Comparison of ENCODE assay signal across 8 cellular contexts in genomic region chrX:47384502-47384901, GRCh38. TPM values are rescaled to one million over a fixed set of nuclear protein-coding genes. Genes with fewer than 3 reads are reported as not detected.
DNase-seq lines count a peak whose midpoint lies in the region; ATAC-seq and TF ChIP-seq lines count a peak whose summit lies in the region.

No MANE protein-coding gene starts in this region.

- H3K27me3 ChIP-seq in PC-9 (ENCODE audit: insufficient read depth, low read depth): no peaks in the 10 kb centered on the region
- H3K27me3 ChIP-seq in suprapubic skin: no peaks in the 10 kb centered on the region

- H2AFZ ChIP-seq in PC-9: no peak overlapping the region

- no peak for TF ChIP-seq POLR2A in suprapubic skin (IDR thresholded peaks at IDR 0.05)

- no peaks in the 10 kb centered on the region for H3F3A ChIP-seq in PC-9 (ENCODE audit: insufficient read depth, low read depth)

- H3K4me3 ChIP-seq in PC-9: no peak overlapping the region
- no peak overlapping the region for H3K4me3 ChIP-seq in suprapubic skin

- H3K4me2 ChIP-seq in PC-9: peak overlapping the region; percentile 28; the same call in 1 of the 2 replicates

- no peak overlapping the region for H3K27ac ChIP-seq in PC-9
- no peak overlapping the region for H3K27ac ChIP-seq in suprapubic skin

- TF ChIP-seq CTCF in PC-9 (conservative IDR thresholded peaks at IDR 0.05) (peak; percentile 68), neural crest cell (conservative IDR thresholded peaks at IDR 0.05) (peak; percentile 83), suprapubic skin (IDR thresholded peaks at IDR 0.05) (peak; percentile 44 to 62)

- no peaks in the 10 kb centered on the region for H3K79me2 ChIP-seq in PC-9 (ENCODE audit: low read depth)

- H3K36me3 ChIP-seq in PC-9 (ENCODE audit: low read depth) (no peaks in the 10 kb centered on the region), suprapubic skin (no peaks in the 10 kb centered on the region)

- intact Hi-C loops in PC-9 (cut with micrococcal nuclease; ENCODE audit: unreplicated experiment): loop anchor here (1.0 kb wide), 1 partner anchor 191 kb away; the partner anchor contains the start of gene UBA1

- TF ChIP-seq EP300 in suprapubic skin (IDR thresholded peaks at IDR 0.05): no peak

- in situ Hi-C loops in Caki2 (cut with HindIII; ENCODE audit: low pct_unique_long_range_greater_than_20kb, low sequenced_read_pairs): no loop called here
- in situ Hi-C loops in KBM-7 (cut with MboI; ENCODE audit: low pct_unique_long_range_greater_than_20kb, low sequenced_read_pairs): no loop called here

- no peaks in the 10 kb centered on the region for H3K9me3 ChIP-seq in PC-9 (ENCODE audit: insufficient read depth, low read depth)
- no peaks in the 10 kb centered on the region for H3K9me3 ChIP-seq in suprapubic skin

- no peaks in the 10 kb centered on the region for H3K9me3 Mint-ChIP-seq in activated T-cell treated with anti-CD3 and anti-CD28 coated beads, Interleukin-2, amount 50 U/mL, for 24 hours
- no peaks in the 10 kb centered on the region for H3K9me3 Mint-ChIP-seq in neural crest cell

- ATAC-seq in GM21723 (IDR thresholded peaks at IDR 0.05; ENCODE audit: unreplicated experiment): no peak

- peaks cover 11% of the 10 kb centered on the region for H3K27me3 Mint-ChIP-seq in activated T-cell treated with anti-CD3 and anti-CD28 coated beads, Interleukin-2, amount 50 U/mL, for 24 hours
- H3K27me3 Mint-ChIP-seq in neural crest cell (ENCODE audit: low read depth): no peaks in the 10 kb centered on the region

- CTCF ChIA-PET in PC-9 (lab: Charles Lee): interaction anchor here (0.6 to 1.0 kb wide), 2 partner anchors 166 to 232 kb away, joined by 3 to 4 read pairs; partner anchors contain the start of gene CDK16

- no peaks in the 10 kb centered on the region for H3K36me3 Mint-ChIP-seq in activated T-cell treated with anti-CD3 and anti-CD28 coated beads, Interleukin-2, amount 50 U/mL, for 24 hours (ENCODE audit: low read depth)
- H3K36me3 Mint-ChIP-seq in neural crest cell (ENCODE audit: low read depth): no peaks in the 10 kb centered on the region

- POLR2A ChIA-PET in PC-9 (lab: Charles Lee; ENCODE audit: unreplicated experiment): no interaction called here

- DNase-seq in Caki2 (ENCODE audit: low read depth) (peak; percentile 13), KBM-7 (peak; percentile 76), PC-9 (peak; percentile 35 to 39), fibroblast of peridontal ligament (ENCODE audit: extremely low read depth) (peak; percentile 64), neural crest cell (ENCODE audit: low read depth, low spot score) (peak; percentile 64), suprapubic skin (ENCODE audit: low spot score in 2 of 2) (peak in 1 of 2 donors; percentile 64)
- peak; percentile 65 for DNase-seq in activated T-cell treated with anti-CD3 and anti-CD28 coated beads, Interleukin-2, amount 50 U/mL, for 24 hours

- H3K27ac Mint-ChIP-seq in activated T-cell treated with anti-CD3 and anti-CD28 coated beads, Interleukin-2, amount 50 U/mL, for 24 hours: no peak overlapping the region
- no peak overlapping the region for H3K27ac Mint-ChIP-seq in neural crest cell (ENCODE audit: unreplicated experiment)

- BruUV-seq in PC-9 (replicated peaks; lab: Mats Ljungman, UMichigan): no TSS peak

- H3K4me3 Mint-ChIP-seq in activated T-cell treated with anti-CD3 and anti-CD28 coated beads, Interleukin-2, amount 50 U/mL, for 24 hours: no peak overlapping the region
- no peak overlapping the region for H3K4me3 Mint-ChIP-seq in neural crest cell

- H3K4me1 ChIP-seq in PC-9 (replicated peaks; ENCODE audit: insufficient read depth) (no peaks in the 10 kb centered on the region), suprapubic skin (no peaks in the 10 kb centered on the region)

- no peaks in the 10 kb centered on the region for H3K9me2 ChIP-seq in PC-9 (ENCODE audit: insufficient read depth)

- H3K4me1 Mint-ChIP-seq in activated T-cell treated with anti-CD3 and anti-CD28 coated beads, Interleukin-2, amount 50 U/mL, for 24 hours (ENCODE audit: low read depth): peaks cover 22% of the 10 kb centered on the region
- H3K4me1 Mint-ChIP-seq in neural crest cell: peaks cover 13% of the 10 kb centered on the region

- H4K20me1 ChIP-seq in PC-9 (ENCODE audit: insufficient read depth): no peaks in the 10 kb centered on the region

- 8% methylated on average over 8 of the region's 8 CpGs for WGBS in suprapubic skin

RNA-seq across cellular contexts. Expression of gene ZNF157, which starts 14.1 kb away (rescaled TPM):
- total RNA-seq in Caki2 (2014; rRNA removed; shearing (Covaris generic); ENCODE audit: low replicate concordance): not detected in 2 replicates
- total RNA-seq in PC-9 (2021) (not detected in 2 replicates), neural crest cell (1.4 and 1.9 TPM in 2 replicates), suprapubic skin (under 1 TPM in 2 of 4 donors, not detected in 2; 0.18 to 0.40 TPM)
